7 cellular contexts compared by ENCODE assay signal in genomic region chr13:108915634-108916497, GRCh38.
DNase-seq lines count a peak whose midpoint lies in the region; ATAC-seq and TF ChIP-seq lines count a peak whose summit lies in the region.

No MANE protein-coding gene starts in this region.

- DNase-seq in NCI-H2107 (lab: John Stamatoyannopoulos, UW) (peak; percentile 56), epithelial cell of esophagus (ENCODE audit: low read depth) (peak; percentile 96)
- DNase-seq in activated CD8-positive, alpha-beta memory T cell treated with anti-CD3 and anti-CD28 coated beads for 1 hour (ENCODE audit: extremely low read depth in 1 of 2, low read depth in 1 of 2) = peak; percentile 19 to 49
- peak; percentile 40 to 42 for DNase-seq in stimulated activated CD8-positive, alpha-beta memory T cell treated with anti-CD3 and anti-CD28 coated beads, Interleukin-7, amount 100 ng/mL, for 1 hour (ENCODE audit: low read depth in 2 of 2)

- no peaks in the 10 kb centered on the region for H3K36me3 ChIP-seq in mucosa of stomach (ENCODE audit: control insufficient read depth, insufficient read depth, low read length)

- H3K4me1 ChIP-seq in mucosa of stomach (ENCODE audit: control insufficient read depth, insufficient read depth, low read length) = peaks cover 22% of the 10 kb centered on the region

- TF ChIP-seq CTCF in epithelial cell of esophagus (IDR thresholded peaks at IDR 0.05; ENCODE audit: insufficient read depth, low read depth, low read length, missing control alignments) = no peak

- no peaks in the 10 kb centered on the region for H3K27me3 ChIP-seq in mucosa of stomach (ENCODE audit: control insufficient read depth, insufficient read depth, low read length)

- H3K9ac ChIP-seq in mucosa of stomach (ENCODE audit: low read length) = peak overlapping the region; percentile 61

- ATAC-seq in GM18508 (IDR thresholded peaks at IDR 0.05; ENCODE audit: insufficient read depth, unreplicated experiment) (peak; percentile 93), HG02678 (IDR thresholded peaks at IDR 0.05; ENCODE audit: unreplicated experiment) (peak; percentile 94)

- H3K4me3 ChIP-seq in epithelial cell of esophagus (ENCODE audit: low read length) (no peak overlapping the region), mucosa of stomach (ENCODE audit: low read length) (peak overlapping the region; percentile 6)

- H3K9me3 ChIP-seq in mucosa of stomach (ENCODE audit: control insufficient read depth, low read length) = no peaks in the 10 kb centered on the region

Comparison
In these comparisons a context has a peak if more than half of its experiments do, and no peak if none do; other contexts are left out.
1. DNase-seq: peak in every context shown above with its lines; median percentile 96 in epithelial cell of esophagus; 56 in NCI-H2107; 41 in stimulated activated CD8-positive, alpha-beta memory T cell treated with anti-CD3 and anti-CD28 coated beads, Interleukin-7, amount 100 ng/mL, for 1 hour; 34 in activated CD8-positive, alpha-beta memory T cell treated with anti-CD3 and anti-CD28 coated beads for 1 hour.